1 cellular context compared by ENCODE assay signal in the genomic region with DNA sequence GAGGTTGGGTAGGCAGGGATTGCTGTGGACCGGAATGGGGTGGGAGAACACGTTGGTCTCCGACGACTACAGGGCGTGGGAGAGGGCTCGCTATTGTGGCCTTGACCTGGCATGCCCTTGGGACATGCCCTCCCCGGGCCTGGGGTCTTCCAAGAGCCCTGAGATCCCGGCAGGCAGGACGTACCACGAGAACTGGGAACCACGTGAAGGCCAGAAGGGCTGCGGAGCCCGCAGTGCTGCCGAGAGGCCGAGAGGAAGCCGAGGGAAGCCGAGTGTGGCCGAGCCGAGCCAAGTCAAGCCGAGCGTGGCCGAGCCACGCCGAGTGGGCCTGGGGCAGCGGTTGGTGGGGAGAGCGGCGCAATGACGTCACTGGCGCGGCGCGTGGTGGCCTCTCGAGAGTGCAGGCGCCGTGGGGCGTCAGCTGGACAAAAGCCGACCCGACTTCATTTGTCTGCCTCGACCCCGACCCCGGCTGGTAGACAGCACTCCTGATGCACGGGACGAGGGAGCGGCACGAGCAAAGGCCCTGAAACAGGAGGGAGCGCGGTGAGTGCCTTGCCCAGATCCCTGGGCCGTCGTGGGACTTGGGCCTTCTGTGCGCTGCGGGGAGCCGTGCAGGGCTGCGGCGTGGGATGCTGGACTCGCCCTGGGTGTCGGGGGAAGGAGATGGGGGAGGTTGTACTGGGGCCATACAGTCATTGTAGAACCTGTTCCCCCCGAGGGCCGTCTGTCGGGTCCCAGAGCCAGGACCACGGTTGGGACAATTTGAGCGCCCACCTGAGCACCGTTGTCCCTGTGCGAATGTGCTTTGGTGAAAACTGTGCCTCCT.
TF ChIP-seq lines count a peak whose summit lies in the region.

No MANE protein-coding gene starts in this region.

TF ChIP-seq in HepG2, 621 proteins besides CTCF, POLR2A, EP300 and RAD21 (continues in another document):
- no peak for TF ChIP-seq FOXC1 (CRISPR knock-in tag; IDR thresholded peaks at IDR 0.05; ENCODE audit: borderline replicate concordance)
- TF ChIP-seq EEA1 (CRISPR knock-in tag; IDR thresholded peaks at IDR 0.05; ENCODE audit: borderline replicate concordance) = no peak
- TF ChIP-seq ZNF282 (IDR thresholded peaks at IDR 0.05; ENCODE audit: partially characterized antibody) = no peak
- peak; percentile 41; the same call in 1 of the 2 replicates for TF ChIP-seq ZNF563 (CRISPR knock-in tag; IDR thresholded peaks at IDR 0.05)
- TF ChIP-seq, protein P1, sequence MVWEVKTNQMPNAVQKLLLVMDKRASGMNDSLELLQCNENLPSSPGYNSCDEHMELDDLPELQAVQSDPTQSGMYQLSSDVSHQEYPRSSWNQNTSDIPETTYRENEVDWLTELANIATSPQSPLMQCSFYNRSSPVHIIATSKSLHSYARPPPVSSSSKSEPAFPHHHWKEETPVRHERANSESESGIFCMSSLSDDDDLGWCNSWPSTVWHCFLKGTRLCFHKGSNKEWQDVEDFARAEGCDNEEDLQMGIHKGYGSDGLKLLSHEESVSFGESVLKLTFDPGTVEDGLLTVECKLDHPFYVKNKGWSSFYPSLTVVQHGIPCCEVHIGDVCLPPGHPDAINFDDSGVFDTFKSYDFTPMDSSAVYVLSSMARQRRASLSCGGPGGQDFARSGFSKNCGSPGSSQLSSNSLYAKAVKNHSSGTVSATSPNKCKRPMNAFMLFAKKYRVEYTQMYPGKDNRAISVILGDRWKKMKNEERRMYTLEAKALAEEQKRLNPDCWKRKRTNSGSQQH (CRISPR knock-in tag; IDR thresholded peaks at IDR 0.05; ENCODE audit: low read depth) = no peak
- no peak for TF ChIP-seq AKNA (CRISPR knock-in tag; IDR thresholded peaks at IDR 0.05; ENCODE audit: borderline replicate concordance)
- TF ChIP-seq DRAP1 (CRISPR knock-in tag; IDR thresholded peaks at IDR 0.05) = no peak
- TF ChIP-seq SETDB1 (CRISPR knock-in tag; IDR thresholded peaks at IDR 0.05; ENCODE audit: borderline replicate concordance) = peak; percentile 79; the same call in 1 of the 2 replicates
- no peak for TF ChIP-seq ZNF124 (CRISPR knock-in tag; IDR thresholded peaks at IDR 0.05)
- no peak for TF ChIP-seq FOXP1 (IDR thresholded peaks at IDR 0.05)
- TF ChIP-seq FOXP1 (CRISPR knock-in tag; IDR thresholded peaks at IDR 0.05) = no peak
- TF ChIP-seq ZNF383 (CRISPR knock-in tag; IDR thresholded peaks at IDR 0.05; ENCODE audit: borderline replicate concordance) = no peak
- no peak for TF ChIP-seq SMARCE1 (IDR thresholded peaks at IDR 0.05; ENCODE audit: borderline replicate concordance)
- no peak for TF ChIP-seq ZIK1 (CRISPR knock-in tag; IDR thresholded peaks at IDR 0.05; ENCODE audit: borderline replicate concordance, low read depth)
- no peak for TF ChIP-seq ZUFSP (CRISPR knock-in tag; IDR thresholded peaks at IDR 0.05; ENCODE audit: borderline replicate concordance)
- no peak for TF ChIP-seq ZNF780A (CRISPR knock-in tag; IDR thresholded peaks at IDR 0.05)
- TF ChIP-seq FOXJ3 (CRISPR knock-in tag; IDR thresholded peaks at IDR 0.05; ENCODE audit: borderline replicate concordance) = no peak
- TF ChIP-seq MEF2D (CRISPR knock-in tag; IDR thresholded peaks at IDR 0.05) = no peak
- no peak for TF ChIP-seq ATRX (CRISPR knock-in tag; IDR thresholded peaks at IDR 0.05; ENCODE audit: borderline replicate concordance)
- no peak for TF ChIP-seq DNMT3B (CRISPR knock-in tag; conservative IDR thresholded peaks at IDR 0.05)
- TF ChIP-seq ZNF558 (CRISPR knock-in tag; IDR thresholded peaks at IDR 0.05; ENCODE audit: borderline replicate concordance) = 0 out of 2 replicates have a peak, but pooled peaks have one; percentile 8
- TF ChIP-seq RFXANK (CRISPR knock-in tag; IDR thresholded peaks at IDR 0.05) = no peak
- TF ChIP-seq ZNF407 (CRISPR knock-in tag; IDR thresholded peaks at IDR 0.05; ENCODE audit: not compliant biosample characterization) = no peak
- peak; percentile 71; the same call in 1 of the 2 replicates for TF ChIP-seq ZC3H13 (CRISPR knock-in tag; IDR thresholded peaks at IDR 0.05)
- no peak for TF ChIP-seq SP140L (CRISPR knock-in tag; IDR thresholded peaks at IDR 0.05; ENCODE audit: borderline replicate concordance)
- TF ChIP-seq SSRP1 (CRISPR knock-in tag; IDR thresholded peaks at IDR 0.05) = no peak
- 0 out of 2 replicates have a peak, but pooled peaks have one; percentile 35 for TF ChIP-seq EED (CRISPR knock-in tag; IDR thresholded peaks at IDR 0.05)
- TF ChIP-seq, protein P2, sequence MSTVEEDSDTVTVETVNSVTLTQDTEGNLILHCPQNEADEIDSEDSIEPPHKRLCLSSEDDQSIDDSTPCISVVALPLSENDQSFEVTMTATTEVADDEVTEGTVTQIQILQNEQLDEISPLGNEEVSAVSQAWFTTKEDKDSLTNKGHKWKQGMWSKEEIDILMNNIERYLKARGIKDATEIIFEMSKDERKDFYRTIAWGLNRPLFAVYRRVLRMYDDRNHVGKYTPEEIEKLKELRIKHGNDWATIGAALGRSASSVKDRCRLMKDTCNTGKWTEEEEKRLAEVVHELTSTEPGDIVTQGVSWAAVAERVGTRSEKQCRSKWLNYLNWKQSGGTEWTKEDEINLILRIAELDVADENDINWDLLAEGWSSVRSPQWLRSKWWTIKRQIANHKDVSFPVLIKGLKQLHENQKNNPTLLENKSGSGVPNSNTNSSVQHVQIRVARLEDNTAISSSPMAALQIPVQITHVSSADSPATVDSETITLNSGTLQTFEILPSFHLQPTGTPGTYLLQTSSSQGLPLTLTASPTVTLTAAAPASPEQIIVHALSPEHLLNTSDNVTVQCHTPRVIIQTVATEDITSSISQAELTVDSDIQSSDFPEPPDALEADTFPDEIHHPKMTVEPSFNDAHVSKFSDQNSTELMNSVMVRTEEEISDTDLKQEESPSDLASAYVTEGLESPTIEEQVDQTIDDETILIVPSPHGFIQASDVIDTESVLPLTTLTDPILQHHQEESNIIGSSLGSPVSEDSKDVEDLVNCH (CRISPR knock-in tag; IDR thresholded peaks at IDR 0.05) = no peak
- TF ChIP-seq AGO2 (optimal IDR thresholded peaks at IDR 0.05; ENCODE audit: low read depth, low read length) = peak; percentile 41
- TF ChIP-seq ZNF33B (CRISPR knock-in tag; IDR thresholded peaks at IDR 0.05) = no peak
- no peak for TF ChIP-seq FOXK2 (IDR thresholded peaks at IDR 0.05)
- no peak for TF ChIP-seq SKI (IDR thresholded peaks at IDR 0.05; ENCODE audit: partially characterized antibody)
- no peak for TF ChIP-seq NKX3-1 (CRISPR knock-in tag; IDR thresholded peaks at IDR 0.05)
- no peak for TF ChIP-seq ZNF451 (CRISPR knock-in tag; IDR thresholded peaks at IDR 0.05)
- TF ChIP-seq ZKSCAN5 (CRISPR knock-in tag; IDR thresholded peaks at IDR 0.05) = no peak
- TF ChIP-seq KLF12 (CRISPR knock-in tag; IDR thresholded peaks at IDR 0.05; ENCODE audit: borderline replicate concordance) = no peak
